Comparison of ENCODE assay signal across 8 cellular contexts in genomic region chr11:64803163-64803845, GRCh38. TPM values are rescaled to one million over a fixed set of nuclear protein-coding genes. Genes with fewer than 3 reads are reported as not detected.
DNase-seq lines count a peak whose midpoint lies in the region; ATAC-seq, FAIRE-seq and TF ChIP-seq lines count a peak whose summit lies in the region.

Gene MAP4K2 (minus strand): TSS chr11:64803214. CDS start chr11:64803149, 65 bp downstream.

- TF ChIP-seq POLR2A in thyroid gland (IDR thresholded peaks at IDR 0.05): peak in 1 of 2 donors; percentile 35

- H3K27me3 ChIP-seq in pancreas (no peaks in the 10 kb centered on the region), thyroid gland (no peaks in the 10 kb centered on the region)

- WGBS in pancreas, 2 donors: 1% methylated on average over 28 to 57 of the region's 57 CpGs
- 1 to 2% methylated on average over 20 to 32 of the region's 57 CpGs for WGBS in thyroid gland, 2 donors

- H3K27ac ChIP-seq in pancreas (peak within 1 kb of the TSS; percentile 41 to 60 (median 46)), thyroid gland (peak within 1 kb of the TSS; percentile 79 to 90 (median 89))

- TF ChIP-seq CTCF in pancreas (IDR thresholded peaks at IDR 0.05) (no peak), thyroid gland (IDR thresholded peaks at IDR 0.05) (peak in 3 of 6 experiments; percentile 12 to 29 (median 24))

- H3K9me3 ChIP-seq in pancreas: no peaks in the 10 kb centered on the region
- H3K9me3 ChIP-seq in thyroid gland: no peaks in the 10 kb centered on the region

- peaks cover 6 to 12% (median 7%) of the 10 kb centered on the region in 3 donors for H3K4me1 ChIP-seq in pancreas
- H3K4me1 ChIP-seq in thyroid gland: peaks cover 6 to 21% of the 10 kb centered on the region in 2 donors

- intact Hi-C loops in Right ventricle myocardium inferior (cut with DNase I) (no loop called here), pancreas (cut with DNase I) (no loop called here), thyroid gland (cut with DNase I) (no loop called here)

- DNase-seq in DMS79 (lab: John Stamatoyannopoulos, UW) (peak; percentile 70), H4 (ENCODE audit: low spot score) (peak; percentile 75), NCI-H1048 (lab: John Stamatoyannopoulos, UW) (peak; percentile 72), SW480 (ENCODE audit: low spot score) (peak; percentile 86), Right ventricle myocardium inferior (ENCODE audit: missing footprints) (peak; percentile 95), pancreas (peak; percentile 79 to 94 (median 88)), thyroid gland (peak; percentile 89 to 90)
- peak; percentile 68 for DNase-seq in activated naive CD8-positive, alpha-beta T cell treated with anti-CD3 and anti-CD28 coated beads, Interleukin-2, amount 50 U/mL, for 16 hours (ENCODE audit: low read depth, low spot score)

- H3K4me3 ChIP-seq in pancreas (peak within 1 kb of the TSS; percentile 39 to 68 (median 52)), thyroid gland (replicated peaks in 1 of 3) (peak within 1 kb of the TSS in 2 of 3 donors; percentile 49 to 60)

- H3K36me3 ChIP-seq in pancreas: peaks cover 0 to 3% (median 3%) of the 10 kb centered on the region in 3 donors
- peaks cover 10 to 17% of the 10 kb centered on the region in 2 donors for H3K36me3 ChIP-seq in thyroid gland

- ATAC-seq in Right ventricle myocardium inferior (peak; percentile 93), pancreas (peak; percentile 91 to 96 (median 94))

- FAIRE-seq in pancreas (lab: Jason Lieb, UNC): no peak

RNA-seq across cellular contexts. Expression of gene MAP4K2, which starts in this region (rescaled TPM):
- 18.0 and 40.9 TPM in 2 replicates for total RNA-seq in H4 (2014; rRNA removed; shearing (Covaris generic))
- total RNA-seq in Right ventricle myocardium inferior (11.3 TPM), pancreas (1 to 10 TPM; 6.1 to 8.6 (median 7.0) TPM), thyroid gland (10 to 100 TPM; 35.5 to 77.8 (median 37.5) TPM)
- 10 to 100 TPM; 19.5 to 24.0 TPM for polyA plus RNA-seq in pancreas

Comparison
In these comparisons a context has a peak if more than half of its experiments do, and no peak if none do; other contexts are left out.
1. Peak in every context shown above with its lines: DNase-seq, ATAC-seq, H3K4me3 ChIP-seq and H3K27ac ChIP-seq.